In genomic region chr1:90835661-90836344, GRCh38 we compare ENCODE assay signal across 8 cellular contexts.
DNase-seq lines count a peak whose midpoint lies in the region; ATAC-seq and TF ChIP-seq lines count a peak whose summit lies in the region.

No MANE protein-coding gene starts in this region.

- TF ChIP-seq CTCF in right atrium auricular region (IDR thresholded peaks at IDR 0.05) = no peak
- no peak for TF ChIP-seq CTCF in omental fat pad (IDR thresholded peaks at IDR 0.05)

- peaks cover 89% of the 10 kb centered on the region for H3K27me3 Mint-ChIP-seq in stimulated activated naive CD8-positive, alpha-beta T cell treated with anti-CD3 and anti-CD28 coated beads, Interleukin-15, Interleukin-2, amounts not matched to agents 100 ng/mL and 50 ng/mL, for 24 hours

- H3K36me3 Mint-ChIP-seq in stimulated activated naive CD8-positive, alpha-beta T cell treated with anti-CD3 and anti-CD28 coated beads, Interleukin-15, Interleukin-2, amounts not matched to agents 100 ng/mL and 50 ng/mL, for 24 hours (ENCODE audit: low read depth) = peaks cover 6% of the 10 kb centered on the region

- no peak overlapping the region for H3K27ac ChIP-seq in right atrium auricular region

- H3K27ac Mint-ChIP-seq in stimulated activated naive CD8-positive, alpha-beta T cell treated with anti-CD3 and anti-CD28 coated beads, Interleukin-15, Interleukin-2, amounts not matched to agents 100 ng/mL and 50 ng/mL, for 24 hours = no peak overlapping the region

- DNase-seq in stimulated activated naive CD8-positive, alpha-beta T cell treated with anti-CD3 and anti-CD28 coated beads, Interleukin-15, Interleukin-2, amounts not matched to agents 100 U/mL and 50 U/mL, for 24 hours = no peak
- DNase-seq in right atrium auricular region (ENCODE audit: low spot score) (no peak), omental fat pad (ENCODE audit: low spot score) (no peak), DMS 273 (lab: John Stamatoyannopoulos, UW; ENCODE audit: unreplicated experiment) (no peak)

- peaks cover 19 to 23% of the 10 kb centered on the region in 2 donors for H3K27me3 ChIP-seq in right atrium auricular region

- H3K4me3 ChIP-seq in right atrium auricular region = peak overlapping the region; percentile 28 to 48

- peaks cover 0 to 23% of the 10 kb centered on the region in 2 donors for H3K4me1 ChIP-seq in right atrium auricular region

- H3K9me3 Mint-ChIP-seq in stimulated activated naive CD8-positive, alpha-beta T cell treated with anti-CD3 and anti-CD28 coated beads, Interleukin-15, Interleukin-2, amounts not matched to agents 100 ng/mL and 50 ng/mL, for 24 hours = no peaks in the 10 kb centered on the region

- H3K4me3 Mint-ChIP-seq in stimulated activated naive CD8-positive, alpha-beta T cell treated with anti-CD3 and anti-CD28 coated beads, Interleukin-15, Interleukin-2, amounts not matched to agents 100 ng/mL and 50 ng/mL, for 24 hours = peak overlapping the region; percentile 63

- no peaks in the 10 kb centered on the region for H3K36me3 ChIP-seq in right atrium auricular region

- no peak for ATAC-seq in stimulated activated naive CD8-positive, alpha-beta T cell treated with anti-CD3 and anti-CD28 coated beads, Interleukin-15, Interleukin-2, amounts not matched to agents 100 U/mL and 50 U/mL, for 24 hours
- ATAC-seq in omental fat pad (ENCODE audit: low FRiP score) (peak; percentile 18), GM19455 (IDR thresholded peaks at IDR 0.05; ENCODE audit: unreplicated experiment) (no peak), HG03196 (IDR thresholded peaks at IDR 0.05; ENCODE audit: unreplicated experiment) (no peak), GM21515 (IDR thresholded peaks at IDR 0.05; ENCODE audit: unreplicated experiment) (no peak)

- peaks cover 25% of the 10 kb centered on the region for H3K4me1 Mint-ChIP-seq in stimulated activated naive CD8-positive, alpha-beta T cell treated with anti-CD3 and anti-CD28 coated beads, Interleukin-15, Interleukin-2, amounts not matched to agents 100 ng/mL and 50 ng/mL, for 24 hours (ENCODE audit: low read depth)

- no peaks in the 10 kb centered on the region for H3K9me3 ChIP-seq in right atrium auricular region
